ENCODE assay signal across 1 cellular context in genomic region chr14:101627913-101628257, GRCh38.
TF ChIP-seq lines count a peak whose summit lies in the region.

No MANE protein-coding gene starts in this region.

TF ChIP-seq in HCT116, 20 proteins besides CTCF, POLR2A, EP300 and RAD21 (continued from another document):
- TF ChIP-seq TCF7L2 (IDR thresholded peaks at IDR 0.05; ENCODE audit: borderline replicate concordance, extremely low read depth, insufficient read depth, insufficient read length) (no peak), SRF (IDR thresholded peaks at IDR 0.05; ENCODE audit: low read depth) (no peak), ZBTB33 (IDR thresholded peaks at IDR 0.05; ENCODE audit: extremely low read depth, insufficient replicate concordance, low read length) (no peak), YY1 (IDR thresholded peaks at IDR 0.05; ENCODE audit: extremely low read depth, insufficient replicate concordance, low read depth, low read length) (no peak), SP1 (IDR thresholded peaks at IDR 0.05; ENCODE audit: low read depth) (no peak), EGR1 (IDR thresholded peaks at IDR 0.05; ENCODE audit: low read depth) (no peak), REST (IDR thresholded peaks at IDR 0.05; ENCODE audit: low read depth) (no peak)
